In the genomic region with DNA sequence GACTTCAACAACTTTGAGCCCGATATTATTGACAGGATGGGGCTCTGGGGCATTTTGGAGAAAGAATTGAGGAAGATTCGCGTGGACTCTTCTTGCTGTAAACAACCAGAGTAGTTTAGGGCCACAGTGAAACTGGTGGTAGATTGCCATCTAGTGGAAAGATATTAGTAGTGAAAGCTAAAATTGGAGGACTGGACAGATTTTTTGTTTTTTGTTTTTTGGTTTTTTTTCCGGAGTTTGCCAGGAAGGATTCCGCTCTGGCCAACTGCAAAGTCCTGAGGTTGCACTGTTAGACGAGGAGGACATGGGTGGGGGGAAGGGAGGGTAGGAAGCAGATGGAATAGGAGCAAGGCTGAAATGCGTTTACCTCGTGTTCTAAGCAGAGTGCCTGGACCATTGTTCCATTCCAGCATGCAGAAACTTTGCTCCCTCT, we compare ENCODE assay signal across 8 cellular contexts. TPM values are rescaled to one million over a fixed set of nuclear protein-coding genes. Genes with fewer than 3 reads are reported as not detected.
DNase-seq lines count a peak whose midpoint lies in the region; ATAC-seq and TF ChIP-seq lines count a peak whose summit lies in the region.

No MANE protein-coding gene starts in this region.

- H3K9me3 ChIP-seq in BE2C: no peaks in the 10 kb centered on the region

- no peaks in the 10 kb centered on the region for H3K9me3 Mint-ChIP-seq in activated naive CD8-positive, alpha-beta T cell treated with anti-CD3 and anti-CD28 coated beads, Interleukin-2, amount 10 ng/mL, durations not matched to agents 7 days and 5 days

- H3K4me3 Mint-ChIP-seq in activated naive CD8-positive, alpha-beta T cell treated with anti-CD3 and anti-CD28 coated beads, Interleukin-2, amount 10 ng/mL, durations not matched to agents 7 days and 5 days: peak overlapping the region; percentile 70

- H3K4me1 ChIP-seq in BE2C: peaks cover 4% of the 10 kb centered on the region; the same call in 1 of the 2 replicates

- intact Hi-C loops in left cardiac atrium (cut with DNase I) (no loop called here), sciatic nerve (cut with DNase I) (no loop called here), posterior vena cava (cut with DNase I) (no loop called here)

- TF ChIP-seq CTCF in BE2C (IDR thresholded peaks at IDR 0.05; ENCODE audit: low read depth, low read length) (peak; percentile 71), GM13976 (IDR thresholded peaks at IDR 0.05; ENCODE audit: borderline replicate concordance, control extremely low read depth, extremely low read depth, insufficient read depth, missing control alignments) (peak; percentile 36)

- in situ Hi-C loops in GM13976 (cut with MboI; ENCODE audit: low sequenced_read_pairs, unreplicated experiment): no loop called here

- DNase-seq in BE2C (no peak), GM13976 (ENCODE audit: low spot score) (peak; percentile 65), NCI-H2171 (lab: John Stamatoyannopoulos, UW) (peak; percentile 48), left cardiac atrium (no peak), sciatic nerve (ENCODE audit: low spot score) (no peak), posterior vena cava (ENCODE audit: low spot score) (no peak)
- no peak for DNase-seq in activated naive CD8-positive, alpha-beta T cell treated with anti-CD3 and anti-CD28 coated beads, Interleukin-2, amount 10 ng/mL, durations not matched to agents 7 days and 5 days

- H3K4me3 ChIP-seq in BE2C (ENCODE audit: low read depth, low read length): 0 out of 2 replicates have a peak overlapping the region, but pooled peaks have one; percentile 5

- H3K27ac Mint-ChIP-seq in activated naive CD8-positive, alpha-beta T cell treated with anti-CD3 and anti-CD28 coated beads, Interleukin-2, amount 10 ng/mL, durations not matched to agents 7 days and 5 days: peak overlapping the region; percentile 52

- POLR2A ChIA-PET in activated naive CD8-positive, alpha-beta T cell treated with anti-CD3 and anti-CD28 coated beads, Interleukin-2, amount 10 ng/mL, durations not matched to agents 7 days and 5 days (lab: Charles Lee): no interaction called here

- peaks cover 4% of the 10 kb centered on the region for H3K27me3 Mint-ChIP-seq in activated naive CD8-positive, alpha-beta T cell treated with anti-CD3 and anti-CD28 coated beads, Interleukin-2, amount 10 ng/mL, durations not matched to agents 7 days and 5 days

- 0 out of 2 replicates have a peak, but pooled peaks cover 5% of the 10 kb centered on the region for H3K27me3 ChIP-seq in BE2C

- peaks cover 3% of the 10 kb centered on the region for H3K4me1 Mint-ChIP-seq in activated naive CD8-positive, alpha-beta T cell treated with anti-CD3 and anti-CD28 coated beads, Interleukin-2, amount 10 ng/mL, durations not matched to agents 7 days and 5 days

- H3K36me3 Mint-ChIP-seq in activated naive CD8-positive, alpha-beta T cell treated with anti-CD3 and anti-CD28 coated beads, Interleukin-2, amount 10 ng/mL, durations not matched to agents 7 days and 5 days: no peaks in the 10 kb centered on the region

- H3K36me3 ChIP-seq in BE2C: no peaks in the 10 kb centered on the region

- ATAC-seq in HG02885 (IDR thresholded peaks at IDR 0.05; ENCODE audit: poor library complexity, unreplicated experiment): peak; percentile 79
- ATAC-seq in activated naive CD8-positive, alpha-beta T cell treated with anti-CD3 and anti-CD28 coated beads, Interleukin-2, amount 10 ng/mL, durations not matched to agents 7 days and 5 days (ENCODE audit: low read depth): peak; percentile 73
- ATAC-seq in left cardiac atrium: peak; percentile 85 to 91
- peak; percentile 90 for ATAC-seq in sciatic nerve

RNA-seq across cellular contexts. Expression of a gene that starts 11.7 kb away (rescaled TPM):
- polyA plus RNA-seq in BE2C (2012; ENCODE audit: insufficient read depth, insufficient read length, low read depth): not detected
- not detected for total RNA-seq in activated naive CD8-positive, alpha-beta T cell treated with anti-CD3 and anti-CD28 coated beads, Interleukin-2, amount 10 ng/mL, durations not matched to agents 7 days and 5 days
- total RNA-seq in left cardiac atrium: not detected
- not detected for total RNA-seq in sciatic nerve
- total RNA-seq in posterior vena cava: not detected

RNA-seq across cellular contexts. Expression of a gene that starts 36.6 kb away (rescaled TPM):
- 0.34 TPM for polyA plus RNA-seq in BE2C (2012; ENCODE audit: insufficient read depth, insufficient read length, low read depth)
- total RNA-seq in activated naive CD8-positive, alpha-beta T cell treated with anti-CD3 and anti-CD28 coated beads, Interleukin-2, amount 10 ng/mL, durations not matched to agents 7 days and 5 days: 1 to 10 TPM; 7.6 to 7.7 TPM
- total RNA-seq in left cardiac atrium (1 to 10 TPM; 3.7 to 5.4 TPM), sciatic nerve (12.8 TPM), posterior vena cava (1 to 10 TPM; 8.8 to 9.7 TPM)

Comparison
In these comparisons a context has a peak if more than half of its experiments do, and no peak if none do; other contexts are left out.
1. DNase-seq: peak in GM13976 (single experiment) and NCI-H2171 (single experiment); none in BE2C (single experiment), activated naive CD8-positive, alpha-beta T cell treated with anti-CD3 and anti-CD28 coated beads, Interleukin-2, amount 10 ng/mL, durations not matched to agents 7 days and 5 days (single experiment), left cardiac atrium (single experiment), sciatic nerve (single experiment) and posterior vena cava (single experiment).
2. Peak in every context shown above with its lines, with median percentiles within 50 percentile points of each other: ATAC-seq.